In the genomic region with DNA sequence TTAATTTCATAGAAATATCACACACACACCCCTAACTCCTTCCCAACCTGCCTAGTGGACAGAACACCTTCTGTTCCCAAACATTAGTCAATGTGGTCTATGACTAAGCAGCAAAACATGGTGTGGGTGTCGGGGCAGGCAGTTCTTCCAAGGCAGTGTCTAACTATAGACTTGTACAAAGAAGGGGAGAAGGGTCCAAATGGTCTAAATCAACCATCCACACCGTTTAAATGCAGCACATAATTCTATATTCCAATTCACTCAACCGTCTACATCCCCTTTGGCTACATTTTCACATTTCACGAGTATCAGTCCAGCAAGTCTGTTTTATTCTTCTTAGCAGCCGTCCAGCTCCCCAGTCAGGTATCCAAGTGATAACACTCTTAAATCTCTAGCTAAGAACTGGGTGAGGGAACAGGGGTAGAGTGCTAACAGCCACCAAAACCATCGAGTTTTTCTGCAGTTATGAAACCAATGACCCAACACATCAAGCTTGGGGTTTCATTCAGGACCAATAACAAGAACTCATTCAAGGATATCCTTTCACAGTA, we compare ENCODE assay signal across 10 cellular contexts. TPM values are rescaled to one million over a fixed set of nuclear protein-coding genes. Genes with fewer than 3 reads are reported as not detected.
DNase-seq lines count a peak whose midpoint lies in the region; ATAC-seq, FAIRE-seq and TF ChIP-seq lines count a peak whose summit lies in the region.
"Had no signal": no experiment of that assay in that cellular context is flagged by ENCODE, and none has a peak within 500 bp of the region (broad histone marks: within the 10 kb centered on the region; RNA-seq: fewer than 3 reads in every experiment).

No MANE protein-coding gene starts in this region.

- DNase-seq in cardiac muscle cell (ENCODE audit: low read depth in 1 of 2, low spot score in 1 of 2) = peak in 1 of 2 donors; percentile 85
- DNase-seq in cardiac septum (ENCODE audit: low spot score) = no peak
- peak; percentile 70 for DNase-seq in keratinocyte (ENCODE audit: low read depth, low spot score)
- peak in 1 of 2 donors; percentile 62 for DNase-seq in uterus
- DNase-seq in DMS79 treated with DMSO at 0.1 percent for 48 hours (lab: John Stamatoyannopoulos, UW) = no peak
- DNase-seq in activated T-cell treated with anti-CD3 and anti-CD28 coated beads, Interleukin-2, amount 50 U/mL, for 72 hours = no peak
- no peak for DNase-seq in CD1c-positive myeloid dendritic cell (ENCODE audit: extremely low spot score)
- DNase-seq: CD4-positive, CD25-positive, alpha-beta regulatory T cell had no signal

- no peaks in the 10 kb centered on the region for H4K20me1 ChIP-seq in keratinocyte (ENCODE audit: control insufficient read depth, extremely low read depth, insufficient read depth, low read length)

- H3K27me3 Mint-ChIP-seq in activated T-cell treated with anti-CD3 and anti-CD28 coated beads, Interleukin-2, amount 50 U/mL, for 72 hours (ENCODE audit: low read depth) = peaks cover 20% of the 10 kb centered on the region
- H3K27me3 Mint-ChIP-seq: CD4-positive, CD25-positive, alpha-beta regulatory T cell had no signal

- intact Hi-C loops in cardiac septum (cut with DNase I) = loop anchor here (5.0 to 10.0 kb wide), 5 partner anchors 36 to 1092 kb away; no protein-coding TSS in a partner anchor
- intact Hi-C loops in uterus (cut with DNase I; ENCODE audit: low total_unique reads) = loop anchor here (10.0 kb wide), 1 partner anchor 68 kb away; no protein-coding TSS in a partner anchor

- H3K36me3 Mint-ChIP-seq in activated T-cell treated with anti-CD3 and anti-CD28 coated beads, Interleukin-2, amount 50 U/mL, for 72 hours (ENCODE audit: insufficient read depth in 2 of 2) = no peaks in the 10 kb centered on the region
- H3K36me3 Mint-ChIP-seq: CD4-positive, CD25-positive, alpha-beta regulatory T cell had no signal

- H2AFZ ChIP-seq in keratinocyte (ENCODE audit: control insufficient read depth, low read length) = no peak overlapping the region

- no peak for ATAC-seq in activated T-cell treated with anti-CD3 and anti-CD28 coated beads, Interleukin-2, amount 50 U/mL, for 72 hours (replicated peaks in 1 of 2)

- TF ChIP-seq POLR2A in uterus (IDR thresholded peaks at IDR 0.05) = no peak

- H3K9me3 Mint-ChIP-seq in activated T-cell treated with anti-CD3 and anti-CD28 coated beads, Interleukin-2, amount 50 U/mL, for 72 hours = no peaks in the 10 kb centered on the region

- H3K9me1 ChIP-seq in keratinocyte (ENCODE audit: control insufficient read depth, extremely low read depth, insufficient read depth, low read length) = no peaks in the 10 kb centered on the region

- dilution Hi-C loops in keratinocyte (cut with MboI; ENCODE audit: extremely low pct_ligation_motif_present, low sequenced_read_pairs) = no loop called here

- no peak overlapping the region for H3K4me3 Mint-ChIP-seq in activated T-cell treated with anti-CD3 and anti-CD28 coated beads, Interleukin-2, amount 50 U/mL, for 72 hours
- H3K4me3 Mint-ChIP-seq: CD4-positive, CD25-positive, alpha-beta regulatory T cell had no signal

- FAIRE-seq in keratinocyte (lab: Jason Lieb, UNC) = peak; percentile 99

- TF ChIP-seq CTCF in cardiac muscle cell (IDR thresholded peaks at IDR 0.05; ENCODE audit: low read depth, low read length) = no peak
- TF ChIP-seq CTCF in WI38 (IDR thresholded peaks at IDR 0.05; ENCODE audit: low read depth, low read length) = no peak
- TF ChIP-seq CTCF in keratinocyte (optimal IDR thresholded peaks at IDR 0.05 in 1 of 3, IDR thresholded peaks at IDR 0.05 in 1 of 3, conservative IDR thresholded peaks at IDR 0.05 in 1 of 3; ENCODE audit: extremely low read depth in 1 of 3, insufficient read depth in 2 of 3, low read length in 3 of 3) = no peak
- TF ChIP-seq CTCF in uterus (IDR thresholded peaks at IDR 0.05) = no peak

- no peak overlapping the region for H3K27ac Mint-ChIP-seq in activated T-cell treated with anti-CD3 and anti-CD28 coated beads, Interleukin-2, amount 50 U/mL, for 72 hours
- H3K27ac Mint-ChIP-seq: CD4-positive, CD25-positive, alpha-beta regulatory T cell had no signal

- H3K36me3 ChIP-seq in cardiac muscle cell (no peaks in the 10 kb centered on the region), keratinocyte (ENCODE audit: control insufficient read depth in 2 of 2, extremely low read depth in 1 of 2, insufficient read depth in 2 of 2, low read length in 2 of 2) (no peaks in the 10 kb centered on the region), uterus (no peaks in the 10 kb centered on the region)

- peaks cover 20% of the 10 kb centered on the region for H3K4me1 Mint-ChIP-seq in activated T-cell treated with anti-CD3 and anti-CD28 coated beads, Interleukin-2, amount 50 U/mL, for 72 hours (ENCODE audit: low read depth)

- peak overlapping the region; percentile 40 for H3K9ac ChIP-seq in keratinocyte (ENCODE audit: control insufficient read depth, extremely low read depth, insufficient read depth, low read length)

- H3K4me3 ChIP-seq in cardiac muscle cell (peak overlapping the region; percentile 97), WI38 (ENCODE audit: low read depth, low read length) (peak overlapping the region; percentile 79), keratinocyte (ENCODE audit: control insufficient read depth in 2 of 3, extremely low read depth in 1 of 3, insufficient read depth in 2 of 3, low read depth in 1 of 3, low read length in 3 of 3) (peak overlapping the region in 2 of 3 experiments; percentile 14 to 50), uterus (peak overlapping the region; percentile 50)

- H3K4me1 ChIP-seq in cardiac muscle cell (ENCODE audit: low read depth) (peaks cover 42% of the 10 kb centered on the region), keratinocyte (ENCODE audit: control insufficient read depth, extremely low read depth, insufficient read depth, low read length) (peaks cover 42% of the 10 kb centered on the region), uterus (no peaks in the 10 kb centered on the region)

- H3K27me3 ChIP-seq in cardiac muscle cell = no peaks in the 10 kb centered on the region
- peaks cover 15% of the 10 kb centered on the region for H3K27me3 ChIP-seq in keratinocyte (ENCODE audit: control insufficient read depth, extremely low read depth, insufficient read depth, low read length)
- H3K27me3 ChIP-seq in uterus = no peaks in the 10 kb centered on the region

- H3K27ac ChIP-seq in cardiac muscle cell (peak overlapping the region; percentile 98), keratinocyte (ENCODE audit: control insufficient read depth, insufficient read depth, low read length) (peak overlapping the region; percentile 58), uterus (peak overlapping the region; percentile 90 to 93)

- H3K9me3 ChIP-seq in cardiac muscle cell (ENCODE audit: low read depth) = no peaks in the 10 kb centered on the region
- H3K9me3 ChIP-seq in keratinocyte (ENCODE audit: control insufficient read depth, low read depth, low read length) = no peaks in the 10 kb centered on the region
- no peaks in the 10 kb centered on the region for H3K9me3 ChIP-seq in uterus

- H3K4me2 ChIP-seq in keratinocyte (ENCODE audit: control insufficient read depth, extremely low read depth, insufficient read depth, low read depth, low read length) = peak overlapping the region; percentile 83

- H3K79me2 ChIP-seq in keratinocyte (ENCODE audit: control insufficient read depth, insufficient read depth, low read length) = no peaks in the 10 kb centered on the region

RNA-seq across cellular contexts. Expression of gene ZNF608, which starts 3.4 kb away (rescaled TPM):
- total RNA-seq in cardiac muscle cell = 75.0 and 115 TPM in 2 replicates
- polyA plus RNA-seq in cardiac muscle cell = 39.9 and 61.3 TPM in 2 replicates
- 18.8 TPM for total RNA-seq in cardiac septum
- polyA plus RNA-seq in keratinocyte = 0.87 to 1.6 TPM (median 1.1 TPM) in 3 replicates
- polyA plus RNA-seq in keratinocyte (2011; ENCODE audit: low read depth) = 1.3 TPM
- 0.84 and 0.95 TPM in 2 replicates for polyA plus RNA-seq in keratinocyte (2011; cell fraction: cytosol; rRNA removed)
- polyA plus RNA-seq in keratinocyte (2011; cell fraction: nucleus; rRNA removed) = 3.2 and 4.1 TPM in 2 replicates
- polyA plus RNA-seq in keratinocyte (2012; ENCODE audit: low replicate concordance) = 0.89 and 1.1 TPM in 2 replicates
- 2.1 to 2.8 TPM (median 2.4 TPM) in 3 replicates for polyA minus RNA-seq in keratinocyte
- 0.58 TPM for polyA minus RNA-seq in keratinocyte (2011; cell fraction: cytosol; rRNA and poly(A)+ RNA removed)
- polyA minus RNA-seq in keratinocyte (2011; cell fraction: nucleus; rRNA and poly(A)+ RNA removed) = 1.8 and 3.7 TPM in 2 replicates
- total RNA-seq in uterus = 1,000 to 10,000 TPM in 1 of 4 donors, 10 to 100 TPM in 3; 11.1 to 1,086 (median 59.0) TPM
- total RNA-seq in activated T-cell treated with anti-CD3 and anti-CD28 coated beads, Interleukin-2, amount 50 U/mL, for 72 hours = under 1 TPM in 1 of 2 donors, not detected in 1; 0.05 TPM
- total RNA-seq: T-helper 2 cell treated with Interferon-gamma antibody and Interleukin-4, amounts not matched to agents 100 ng/mL and 5 ng/mL, for 36 hours had no signal
- polyA plus RNA-seq: CD4-positive, CD25-positive, alpha-beta regulatory T cell had no signal

Comparison
In these comparisons a context has a peak if more than half of its experiments do, and no peak if none do; other contexts are left out.
1. H3K4me3 ChIP-seq: peak in every context shown above with its lines; median percentile 97 in cardiac muscle cell; 79 in WI38; 50 in uterus; 32 in keratinocyte.
2. RNA of gene ZNF608, which starts 3.4 kb away (total RNA-seq): 75.0 to 115 TPM in cardiac muscle cell, 11.1 to 1,086 TPM in uterus and 18.8 TPM in cardiac septum (single experiment); 0.05 TPM in activated T-cell treated with anti-CD3 and anti-CD28 coated beads, Interleukin-2, amount 50 U/mL, for 72 hours; every median in the first group is over 10 times any median in the second.
3. Peak in every context shown above with its lines, with median percentiles within 50 percentile points of each other: H3K27ac ChIP-seq.